1 cellular context compared by ENCODE assay signal in genomic region chr10:45557275-45557905, GRCh38.
TF ChIP-seq lines count a peak whose summit lies in the region.

No MANE protein-coding gene starts in this region.

TF ChIP-seq in K562, 482 proteins besides CTCF, POLR2A, EP300 and RAD21 (continued from another document and continues in another):
- TF ChIP-seq ZBTB43 (CRISPR knock-in tag; IDR thresholded peaks at IDR 0.05) (no peak), C11orf30 (IDR thresholded peaks at IDR 0.05; ENCODE audit: low read depth) (no peak), POLR3G (IDR thresholded peaks at IDR 0.05; ENCODE audit: extremely low read depth, insufficient read length, insufficient replicate concordance) (no peak), ELK3 (CRISPR knock-in tag; IDR thresholded peaks at IDR 0.05) (0 out of 2 replicates have a peak, but pooled peaks have one; percentile 30), HNRNPL (IDR thresholded peaks at IDR 0.05; ENCODE audit: low read depth, low read length) (no peak), BHLHE40 (IDR thresholded peaks at IDR 0.05; ENCODE audit: low read length) (no peak), ZHX1 (conservative IDR thresholded peaks at IDR 0.05; ENCODE audit: low read length) (no peak), ZBTB8A (IDR thresholded peaks at IDR 0.05; ENCODE audit: partially characterized antibody) (no peak), TCF7 (IDR thresholded peaks at IDR 0.05; ENCODE audit: borderline replicate concordance) (no peak), SUPT5H (IDR thresholded peaks at IDR 0.05) (no peak), ID3 (CRISPR knock-in tag; IDR thresholded peaks at IDR 0.05) (no peak), ID3 (tag; IDR thresholded peaks at IDR 0.05) (no peak), ZNF174 (CRISPR knock-in tag; IDR thresholded peaks at IDR 0.05) (no peak), DMBX1 (CRISPR knock-in tag; IDR thresholded peaks at IDR 0.05; ENCODE audit: borderline replicate concordance) (peak; percentile 24; the same call in 1 of the 2 replicates), SNIP1 (IDR thresholded peaks at IDR 0.05; ENCODE audit: low read depth) (no peak), ETV6 (IDR thresholded peaks at IDR 0.05; ENCODE audit: borderline replicate concordance in 1 of 2, low read depth in 2 of 2, low read length in 1 of 2) (no peak), ETV6 (CRISPR knock-in tag; IDR thresholded peaks at IDR 0.05; ENCODE audit: borderline replicate concordance) (no peak), ZNF282 (CRISPR knock-in tag; IDR thresholded peaks at IDR 0.05) (no peak), ETV1 (tag; conservative IDR thresholded peaks at IDR 0.05; ENCODE audit: low read depth) (peak; percentile 69; the same call in 1 of the 2 replicates), E2F6 (IDR thresholded peaks at IDR 0.05; ENCODE audit: borderline replicate concordance in 1 of 2, extremely low read depth in 1 of 2, insufficient read depth in 1 of 2, insufficient read length in 1 of 2, low read depth in 1 of 2, low read length in 1 of 2, poor library complexity in 1 of 2, severe bottlenecking in 1 of 2) (no peak), HOMEZ (CRISPR knock-in tag; IDR thresholded peaks at IDR 0.05) (no peak), ZNF592 (IDR thresholded peaks at IDR 0.05) (peak; percentile 20; the same call in 1 of the 2 replicates), GABPB2 (CRISPR knock-in tag; conservative IDR thresholded peaks at IDR 0.05) (no peak), ZBTB11 (CRISPR knock-in tag; IDR thresholded peaks at IDR 0.05) (no peak), CHCHD3 (CRISPR knock-in tag; IDR thresholded peaks at IDR 0.05) (no peak), ZNF57 (CRISPR knock-in tag; IDR thresholded peaks at IDR 0.05) (no peak), ZNF79 (CRISPR knock-in tag; IDR thresholded peaks at IDR 0.05; ENCODE audit: low read depth) (no peak), ZFP1 (CRISPR knock-in tag; IDR thresholded peaks at IDR 0.05) (no peak), ZBED1 (IDR thresholded peaks at IDR 0.05) (no peak), NR2C2 (CRISPR knock-in tag; IDR thresholded peaks at IDR 0.05) (no peak), NR2C2 (tag; IDR thresholded peaks at IDR 0.05) (0 out of 2 replicates have a peak, but pooled peaks have one; percentile 33), STAT5B (CRISPR knock-in tag; IDR thresholded peaks at IDR 0.05) (no peak), CC2D1A (IDR thresholded peaks at IDR 0.05) (no peak), SAFB (IDR thresholded peaks at IDR 0.05; ENCODE audit: borderline replicate concordance, low read depth, low read length) (no peak), TBL1XR1 (IDR thresholded peaks at IDR 0.05; ENCODE audit: low read length in 2 of 2) (no peak), WHSC1 (IDR thresholded peaks at IDR 0.05; ENCODE audit: low read length) (no peak), TEAD4 (IDR thresholded peaks at IDR 0.05; ENCODE audit: low read length) (peak; percentile 77), TEAD4 (CRISPR knock-in tag; IDR thresholded peaks at IDR 0.05; ENCODE audit: borderline replicate concordance) (no peak), RBBP5 (IDR thresholded peaks at IDR 0.05; ENCODE audit: borderline replicate concordance, insufficient read depth, low read length, poor library complexity, severe bottlenecking) (no peak), CREB5 (CRISPR knock-in tag; IDR thresholded peaks at IDR 0.05) (no peak), MEF2A (IDR thresholded peaks at IDR 0.05; ENCODE audit: control insufficient read depth, low read depth, low read length) (no peak), CXXC5 (CRISPR knock-in tag; IDR thresholded peaks at IDR 0.05) (peak; percentile 23; the same call in 1 of the 2 replicates), ZNF146 (CRISPR knock-in tag; IDR thresholded peaks at IDR 0.05; ENCODE audit: unreplicated experiment) (no peak), ZNF253 (CRISPR knock-in tag; conservative IDR thresholded peaks at IDR 0.05) (no peak), RCOR1 (IDR thresholded peaks at IDR 0.05; ENCODE audit: borderline replicate concordance in 1 of 2, low read depth in 2 of 2, low read length in 2 of 2) (no peak), EZH2 (IDR thresholded peaks at IDR 0.05; ENCODE audit: borderline replicate concordance, low read depth, low read length) (no peak), TEAD1 (CRISPR knock-in tag; IDR thresholded peaks at IDR 0.05) (peak; percentile 11 to 97; a peak in 2 of 4 replicates), CBFA2T3 (IDR thresholded peaks at IDR 0.05) (no peak), BRD9 (IDR thresholded peaks at IDR 0.05; ENCODE audit: low read depth, partially characterized antibody) (no peak), CTBP1 (IDR thresholded peaks at IDR 0.05; ENCODE audit: borderline replicate concordance) (no peak), TAF1 (IDR thresholded peaks at IDR 0.05; ENCODE audit: control insufficient read depth, extremely low read depth, insufficient read depth, low read length, severe bottlenecking) (no peak)
